ENCODE assay signal across 8 cellular contexts in the genomic region with DNA sequence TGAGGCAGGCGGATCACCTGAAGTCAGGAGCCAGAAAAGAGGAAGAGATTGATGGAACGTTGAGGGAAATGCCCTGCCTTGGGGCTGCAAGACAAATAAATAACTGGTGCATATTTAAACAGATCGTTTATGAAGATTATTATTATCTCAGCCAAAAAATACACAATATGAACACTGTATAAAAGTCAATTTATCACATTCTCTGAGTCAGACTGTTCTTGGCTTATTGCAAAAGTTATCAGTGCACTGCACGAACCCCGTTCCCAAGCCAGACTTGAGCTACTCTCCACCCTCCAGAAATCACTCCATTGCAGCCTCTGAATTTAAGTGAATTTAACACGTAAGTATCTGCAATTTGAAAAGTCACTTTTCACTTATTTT. TPM values are rescaled to one million over a fixed set of nuclear protein-coding genes. Genes with fewer than 3 reads are reported as not detected.
DNase-seq lines count a peak whose midpoint lies in the region; ATAC-seq and TF ChIP-seq lines count a peak whose summit lies in the region.

No MANE protein-coding gene starts in this region.

- peak overlapping the region; percentile 94 for H3K4me3 Mint-ChIP-seq in T-helper 17 cell

- no peak for ATAC-seq in T-helper 17 cell
- ATAC-seq in HG02970 (IDR thresholded peaks at IDR 0.05; ENCODE audit: low FRiP score, unreplicated experiment) = no peak
- no peak for ATAC-seq in GM19467 (IDR thresholded peaks at IDR 0.05; ENCODE audit: unreplicated experiment)
- no peak for ATAC-seq in GM18519 (IDR thresholded peaks at IDR 0.05; ENCODE audit: low FRiP score, unreplicated experiment)

- no peak for TF ChIP-seq CTCF in GM12865 (IDR thresholded peaks at IDR 0.05; ENCODE audit: insufficient read depth, low read depth, low read length, missing control alignments)
- TF ChIP-seq CTCF in fibroblast of the aortic adventitia (IDR thresholded peaks at IDR 0.05; ENCODE audit: insufficient read depth, low read length) = no peak

- no peaks in the 10 kb centered on the region for H3K9me3 ChIP-seq in T-helper 17 cell (ENCODE audit: control insufficient read depth, low read length, poor library complexity, severe bottlenecking)

- H3K27ac Mint-ChIP-seq in T-helper 17 cell = peak overlapping the region; percentile 27

- H3K4me1 Mint-ChIP-seq in T-helper 17 cell = peaks cover 26% of the 10 kb centered on the region

- peaks cover 4% of the 10 kb centered on the region for H3K27me3 Mint-ChIP-seq in T-helper 17 cell

- H3K4me3 ChIP-seq in GM12865 (ENCODE audit: low read depth, low read length) (peak overlapping the region; percentile 100), fibroblast of the aortic adventitia (ENCODE audit: low read depth, low read length) (peak overlapping the region; percentile 98), skeletal muscle cell (ENCODE audit: low read depth, low read length) (peak overlapping the region; percentile 90)

- DNase-seq in GM12865 (ENCODE audit: low read depth) (no peak), T-helper 17 cell (no peak), fibroblast of the aortic adventitia (ENCODE audit: low read depth) (peak; percentile 96), skeletal muscle cell (ENCODE audit: low read depth) (no peak), NCI-H446 (lab: John Stamatoyannopoulos, UW) (no peak)

- H3K36me3 Mint-ChIP-seq in T-helper 17 cell (ENCODE audit: low read depth) = no peaks in the 10 kb centered on the region

RNA-seq across cellular contexts. Expression of gene DNMBP, which starts 1.6 kb away (rescaled TPM):
- total RNA-seq in T-helper 17 cell (1 to 10 TPM; 2.1 to 2.5 TPM), fibroblast of the aortic adventitia (ENCODE audit: low replicate concordance) (24.9 and 62.4 TPM in 2 replicates)
